ENCODE assay signal across 8 cellular contexts in genomic region chr2:237895544-237896506, GRCh38. TPM values are rescaled to one million over a fixed set of nuclear protein-coding genes. Genes with fewer than 3 reads are reported as not detected.
DNase-seq lines count a peak whose midpoint lies in the region; ATAC-seq and TF ChIP-seq lines count a peak whose summit lies in the region.

No MANE protein-coding gene starts in this region.

- intact Hi-C loops in posterior vena cava (cut with DNase I): no loop called here

- TF ChIP-seq CTCF in glutamatergic neuron (IDR thresholded peaks at IDR 0.05; ENCODE audit: partially characterized antibody, unreplicated experiment): no peak

- ATAC-seq in GM18867 (IDR thresholded peaks at IDR 0.05; ENCODE audit: unreplicated experiment) (no peak), HG03045 (IDR thresholded peaks at IDR 0.05; ENCODE audit: unreplicated experiment) (no peak)

- peak; percentile 61 for DNase-seq in Daoy (ENCODE audit: low read depth)
- peak; percentile 79 for DNase-seq in NCI-H69 (lab: John Stamatoyannopoulos, UW)
- DNase-seq in glutamatergic neuron: no peak
- peak; percentile 78 for DNase-seq in posterior vena cava (ENCODE audit: low spot score)
- DNase-seq in dermis blood vessel endothelial cell: no peak
- DNase-seq in DMS114 treated with DMSO at 0.1 percent for 48 hours (lab: John Stamatoyannopoulos, UW; ENCODE audit: unreplicated experiment): no peak

- no peaks in the 10 kb centered on the region for H3K36me3 Mint-ChIP-seq in glutamatergic neuron (ENCODE audit: unreplicated experiment)

- H3K27me3 Mint-ChIP-seq in glutamatergic neuron (ENCODE audit: unreplicated experiment): peaks cover 2% of the 10 kb centered on the region

- peaks cover 20% of the 10 kb centered on the region for H3K4me1 Mint-ChIP-seq in glutamatergic neuron (ENCODE audit: low read depth, unreplicated experiment)

- no peak overlapping the region for H3K4me3 Mint-ChIP-seq in glutamatergic neuron (ENCODE audit: unreplicated experiment)

- peak overlapping the region; percentile 6 for H3K27ac Mint-ChIP-seq in glutamatergic neuron (ENCODE audit: unreplicated experiment)

- H3K9me3 Mint-ChIP-seq in glutamatergic neuron (ENCODE audit: unreplicated experiment): no peaks in the 10 kb centered on the region

RNA-seq across cellular contexts. Expression of gene RAMP1, which starts 36.4 kb away (rescaled TPM):
- total RNA-seq in Daoy (2014; rRNA removed; shearing (Covaris generic)): 12.9 and 13.4 TPM in 2 replicates
- total RNA-seq in glutamatergic neuron (ENCODE audit: unreplicated experiment) (7.6 TPM), posterior vena cava (100 to 1,000 TPM; 114 to 116 TPM), dermis blood vessel endothelial cell (0.85 TPM in 1 of 2 replicates, not detected in the other)

Comparison
In these comparisons a context has a peak if more than half of its experiments do, and no peak if none do; other contexts are left out.
1. DNase-seq: peak in Daoy (single experiment), NCI-H69 (single experiment) and posterior vena cava (single experiment); none in glutamatergic neuron (single experiment), dermis blood vessel endothelial cell (single experiment) and DMS114 treated with DMSO at 0.1 percent for 48 hours (single experiment).